11 cellular contexts compared by ENCODE assay signal in the genomic region with DNA sequence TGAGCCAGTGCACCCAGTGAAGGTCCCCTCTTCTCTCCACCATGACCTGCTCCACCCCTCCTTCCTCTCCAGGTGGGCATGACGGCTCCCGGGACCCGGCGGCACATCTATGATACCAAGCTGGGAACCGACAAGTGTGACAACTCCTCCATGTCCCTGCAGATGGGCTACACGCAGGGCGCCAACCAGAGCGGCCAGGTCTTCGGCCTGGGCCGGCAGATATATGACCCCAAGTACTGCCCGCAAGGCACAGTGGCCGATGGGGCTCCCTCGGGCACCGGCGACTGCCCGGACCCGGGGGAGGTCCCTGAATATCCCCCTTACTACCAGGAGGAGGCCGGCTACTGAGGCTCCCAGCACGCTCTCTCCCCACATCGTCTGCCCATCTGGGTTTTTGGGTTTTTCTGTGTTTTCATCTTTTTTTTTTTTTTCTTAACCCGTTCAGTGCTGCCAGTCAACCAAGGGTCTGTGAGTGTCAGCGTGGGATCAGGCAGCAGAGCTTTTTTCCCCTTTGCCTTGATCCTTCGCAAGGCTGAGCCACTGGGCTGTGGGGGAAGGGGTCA. TPM values are rescaled to one million over a fixed set of nuclear protein-coding genes. Genes with fewer than 3 reads are reported as not detected.
DNase-seq lines count a peak whose midpoint lies in the region; ATAC-seq and TF ChIP-seq lines count a peak whose summit lies in the region.
"Had no signal": no experiment of that assay in that cellular context is flagged by ENCODE, and none has a peak within 500 bp of the region (broad histone marks: within the 10 kb centered on the region; RNA-seq: fewer than 3 reads in every experiment).

No MANE protein-coding gene starts in this region.

- no peaks in the 10 kb centered on the region for H3K9me3 Mint-ChIP-seq in stimulated activated naive CD8-positive, alpha-beta T cell treated with anti-CD3 and anti-CD28 coated beads, Interleukin-15, Interleukin-2, amounts not matched to agents 100 ng/mL and 50 ng/mL, for 24 hours
- H3K9me3 Mint-ChIP-seq in activated CD4-positive, alpha-beta memory T cell treated with anti-CD3 and anti-CD28 coated beads for 36 hours: no peaks in the 10 kb centered on the region

- no peak for TF ChIP-seq CTCF in lower lobe of right lung (IDR thresholded peaks at IDR 0.05)

- no peak for DNase-seq in stimulated activated naive CD8-positive, alpha-beta T cell treated with anti-CD3 and anti-CD28 coated beads, Interleukin-15, Interleukin-2, amounts not matched to agents 100 U/mL and 50 U/mL, for 24 hours
- no peak for DNase-seq in activated CD4-positive, alpha-beta memory T cell treated with anti-CD3 and anti-CD28 coated beads for 36 hours
- DNase-seq in lower lobe of right lung (no peak), NCI-H2227 (lab: John Stamatoyannopoulos, UW; ENCODE audit: unreplicated experiment) (no peak), NCI-H2107 treated with DMSO at 0.1 percent for 48 hours (lab: John Stamatoyannopoulos, UW; ENCODE audit: unreplicated experiment) (no peak)
- no peak for DNase-seq in effector CD8-positive, alpha-beta T cell (lab: John Stamatoyannopoulos, UW)

- H3K36me3 Mint-ChIP-seq in stimulated activated naive CD8-positive, alpha-beta T cell treated with anti-CD3 and anti-CD28 coated beads, Interleukin-15, Interleukin-2, amounts not matched to agents 100 ng/mL and 50 ng/mL, for 24 hours (ENCODE audit: low read depth): peaks cover 28% of the 10 kb centered on the region
- H3K36me3 Mint-ChIP-seq in activated CD4-positive, alpha-beta memory T cell treated with anti-CD3 and anti-CD28 coated beads for 36 hours: peaks cover 31% of the 10 kb centered on the region

- H3K27me3 Mint-ChIP-seq in stimulated activated naive CD8-positive, alpha-beta T cell treated with anti-CD3 and anti-CD28 coated beads, Interleukin-15, Interleukin-2, amounts not matched to agents 100 ng/mL and 50 ng/mL, for 24 hours: no peaks in the 10 kb centered on the region
- H3K27me3 Mint-ChIP-seq in activated CD4-positive, alpha-beta memory T cell treated with anti-CD3 and anti-CD28 coated beads for 36 hours: no peaks in the 10 kb centered on the region

- H3K36me3 ChIP-seq in lower lobe of right lung: peaks cover 47% of the 10 kb centered on the region

- H3K27me3 ChIP-seq in lower lobe of right lung (ENCODE audit: low read depth): no peaks in the 10 kb centered on the region

- intact Hi-C loops in activated CD4-positive, alpha-beta memory T cell treated with anti-CD3 and anti-CD28 coated beads for 36 hours (cut with micrococcal nuclease): loop anchor here (2.0 kb wide), 1 partner anchor 39 kb away; no protein-coding TSS in a partner anchor
- intact Hi-C loops in lower lobe of right lung (cut with DNase I): no loop called here

- CTCF ChIA-PET in activated CD4-positive, alpha-beta memory T cell treated with anti-CD3 and anti-CD28 coated beads for 36 hours (lab: Charles Lee): interaction anchor here (1.5 to 4.2 kb wide), 4 partner anchors 9 to 52 kb away, joined by 3 to 31 read pairs (median 6); partner anchors contain the start of gene ARHGAP45

- ATAC-seq in stimulated activated naive CD8-positive, alpha-beta T cell treated with anti-CD3 and anti-CD28 coated beads, Interleukin-15, Interleukin-2, amounts not matched to agents 100 U/mL and 50 U/mL, for 24 hours: no peak
- no peak for ATAC-seq in lower lobe of right lung
- ATAC-seq in GM21786 (IDR thresholded peaks at IDR 0.05; ENCODE audit: unreplicated experiment): no peak
- ATAC-seq: Right ventricle myocardium inferior had no signal

- peaks cover 50% of the 10 kb centered on the region for H3K4me1 Mint-ChIP-seq in stimulated activated naive CD8-positive, alpha-beta T cell treated with anti-CD3 and anti-CD28 coated beads, Interleukin-15, Interleukin-2, amounts not matched to agents 100 ng/mL and 50 ng/mL, for 24 hours (ENCODE audit: low read depth)
- H3K4me1 Mint-ChIP-seq in activated CD4-positive, alpha-beta memory T cell treated with anti-CD3 and anti-CD28 coated beads for 36 hours (ENCODE audit: low read depth): peaks cover 45% of the 10 kb centered on the region

- H3K4me1 ChIP-seq in lower lobe of right lung: peaks cover 40% of the 10 kb centered on the region

- POLR2A ChIA-PET in activated CD4-positive, alpha-beta memory T cell treated with anti-CD3 and anti-CD28 coated beads for 36 hours (lab: Charles Lee): interaction anchor here (0.6 to 3.7 kb wide), 2 partner anchors 10 to 227 kb away, joined by 3 to 23 read pairs; partner anchors contain the start of gene CNN2

- H3K27ac ChIP-seq in lower lobe of right lung: peak overlapping the region; percentile 79

- H3K4me3 Mint-ChIP-seq in stimulated activated naive CD8-positive, alpha-beta T cell treated with anti-CD3 and anti-CD28 coated beads, Interleukin-15, Interleukin-2, amounts not matched to agents 100 ng/mL and 50 ng/mL, for 24 hours: peak overlapping the region; percentile 60
- peak overlapping the region; percentile 39 for H3K4me3 Mint-ChIP-seq in activated CD4-positive, alpha-beta memory T cell treated with anti-CD3 and anti-CD28 coated beads for 36 hours

- H3K27ac Mint-ChIP-seq in stimulated activated naive CD8-positive, alpha-beta T cell treated with anti-CD3 and anti-CD28 coated beads, Interleukin-15, Interleukin-2, amounts not matched to agents 100 ng/mL and 50 ng/mL, for 24 hours: peak overlapping the region; percentile 76
- H3K27ac Mint-ChIP-seq in activated CD4-positive, alpha-beta memory T cell treated with anti-CD3 and anti-CD28 coated beads for 36 hours: peak overlapping the region; percentile 82

- no peaks in the 10 kb centered on the region for H3K9me3 ChIP-seq in lower lobe of right lung

- H3K4me3 ChIP-seq in lower lobe of right lung: no peak overlapping the region

RNA-seq across cellular contexts. Expression of gene ABCA7, which starts 2.3 kb away (rescaled TPM):
- total RNA-seq in activated CD4-positive, alpha-beta memory T cell treated with anti-CD3 and anti-CD28 coated beads for 36 hours: 10 to 100 TPM; 28.3 to 29.3 TPM
- total RNA-seq in lower lobe of right lung: 53.3 TPM

RNA-seq across cellular contexts. Expression of gene CNN2, which starts 11.2 kb away (rescaled TPM):
- 100 to 1,000 TPM; 123 to 130 TPM for total RNA-seq in activated CD4-positive, alpha-beta memory T cell treated with anti-CD3 and anti-CD28 coated beads for 36 hours
- 158 TPM for total RNA-seq in lower lobe of right lung

RNA-seq across cellular contexts. Expression of gene RNU6-2, which starts 16.3 kb away (rescaled TPM):
- total RNA-seq in activated CD4-positive, alpha-beta memory T cell treated with anti-CD3 and anti-CD28 coated beads for 36 hours: not detected
- total RNA-seq in lower lobe of right lung: not detected
- total RNA-seq: kidney epithelial cell, MCF 10A, Right ventricle myocardium inferior had no signal

RNA-seq across cellular contexts. Expression of gene TMEM259, which starts 16.7 kb away (rescaled TPM):
- 100 to 1,000 TPM; 107 to 109 TPM for total RNA-seq in activated CD4-positive, alpha-beta memory T cell treated with anti-CD3 and anti-CD28 coated beads for 36 hours
- 159 TPM for total RNA-seq in lower lobe of right lung

RNA-seq across cellular contexts. Expression of gene ARHGAP45, which starts 29.3 kb away (rescaled TPM):
- 100 to 1,000 TPM; 136 to 142 TPM for total RNA-seq in activated CD4-positive, alpha-beta memory T cell treated with anti-CD3 and anti-CD28 coated beads for 36 hours
- total RNA-seq in lower lobe of right lung: 83.5 TPM
